23 cellular contexts compared by ENCODE assay signal in the genomic region with DNA sequence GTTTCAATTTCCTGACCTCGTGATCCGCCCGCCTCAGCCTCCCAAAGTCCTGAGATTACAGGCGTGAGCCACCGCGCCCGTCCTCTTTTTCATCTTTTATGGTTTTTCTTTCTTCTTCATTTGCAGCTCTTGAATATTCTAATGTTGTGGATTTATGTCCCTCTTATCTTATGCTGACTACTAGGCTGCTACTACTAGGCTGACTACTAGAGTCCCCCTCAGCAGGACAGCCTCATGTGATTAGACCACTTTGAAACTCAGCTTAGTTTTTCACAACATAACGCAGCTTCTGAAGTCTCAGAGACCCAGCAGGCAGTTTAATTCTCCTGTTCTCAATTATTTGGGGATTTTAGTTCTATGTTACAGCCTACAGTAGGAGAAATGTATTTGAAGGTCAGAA. TPM values are rescaled to one million over a fixed set of nuclear protein-coding genes. Genes with fewer than 3 reads are reported as not detected.
"Had no signal": no experiment of that assay in that cellular context is flagged by ENCODE, and none has a peak within 500 bp of the region (broad histone marks: within the 10 kb centered on the region; RNA-seq: fewer than 3 reads in every experiment).

No MANE protein-coding gene starts in this region.

- H3K4me3 Mint-ChIP-seq: activated CD4-positive, alpha-beta memory T cell treated with anti-CD3 and anti-CD28 coated beads for 36 hours; activated CD4-positive, alpha-beta T cell treated with anti-CD3 and anti-CD28 coated beads, Interleukin-2, amount 10 ng/mL, durations not matched to agents 7 days and 5 days; activated T-cell treated with anti-CD3 and anti-CD28 coated beads, Interleukin-2, amount 50 U/mL, for 72 hours; T-helper 17 cell; WTC11 had no signal

- H3K27me3 ChIP-seq: ascending aorta, body of pancreas had no signal

- DNase-seq: activated CD4-positive, alpha-beta memory T cell treated with anti-CD3 and anti-CD28 coated beads for 36 hours; activated CD4-positive, alpha-beta T cell treated with anti-CD3 and anti-CD28 coated beads, Interleukin-2, amount 10 ng/mL, durations not matched to agents 7 days and 5 days; activated CD8-positive, alpha-beta memory T cell treated with anti-CD3 and anti-CD28 coated beads, Interleukin-2, amount 50 U/mL, for 4 hours; activated naive CD4-positive, alpha-beta T cell treated with anti-CD3 and anti-CD28 coated beads, Interleukin-2, amount 50 U/mL, for 16 hours; activated T-cell treated with anti-CD3 and anti-CD28 coated beads, Interleukin-2, amount 50 U/mL, for 72 hours; amniotic stem cell; body of pancreas; Kasumi-1; KBM-7; NCI-H1105 treated with DMSO at 0.1 percent for 48 hours; NCI-H1436 treated with DMSO at 0.1 percent for 48 hours; NCI-H187; NCI-H2081; NCI-H446; NCI-H524; PC-3; SHP77 treated with DMSO at 0.1 percent for 48 hours; T-helper 17 cell; T-helper 9 cell had no signal

- H3K36me3 Mint-ChIP-seq: activated CD4-positive, alpha-beta memory T cell treated with anti-CD3 and anti-CD28 coated beads for 36 hours had no signal

- H3K4me1 ChIP-seq: ascending aorta, body of pancreas had no signal

- H3K9me3 ChIP-seq: ascending aorta, body of pancreas had no signal

- ATAC-seq: activated T-cell treated with anti-CD3 and anti-CD28 coated beads, Interleukin-2, amount 50 U/mL, for 72 hours; body of pancreas; PC-3; T-helper 17 cell; WTC11 had no signal

- H3K9me3 Mint-ChIP-seq: activated CD4-positive, alpha-beta memory T cell treated with anti-CD3 and anti-CD28 coated beads for 36 hours; activated CD4-positive, alpha-beta T cell treated with anti-CD3 and anti-CD28 coated beads, Interleukin-2, amount 10 ng/mL, durations not matched to agents 7 days and 5 days; activated T-cell treated with anti-CD3 and anti-CD28 coated beads, Interleukin-2, amount 50 U/mL, for 72 hours had no signal

- H3K4me3 ChIP-seq: ascending aorta, body of pancreas had no signal

- H3K36me3 ChIP-seq: ascending aorta had no signal

- H3K27ac Mint-ChIP-seq: activated CD4-positive, alpha-beta memory T cell treated with anti-CD3 and anti-CD28 coated beads for 36 hours; activated CD4-positive, alpha-beta T cell treated with anti-CD3 and anti-CD28 coated beads, Interleukin-2, amount 10 ng/mL, durations not matched to agents 7 days and 5 days; activated T-cell treated with anti-CD3 and anti-CD28 coated beads, Interleukin-2, amount 50 U/mL, for 72 hours; T-helper 17 cell; WTC11 had no signal

RNA-seq across cellular contexts. Expression of a gene that starts 0.9 kb away (rescaled TPM):
- total RNA-seq: activated CD4-positive, alpha-beta memory T cell treated with anti-CD3 and anti-CD28 coated beads for 36 hours; activated CD4-positive, alpha-beta T cell treated with anti-CD3 and anti-CD28 coated beads, Interleukin-2, amount 10 ng/mL, durations not matched to agents 7 days and 5 days; activated T-cell treated with anti-CD3 and anti-CD28 coated beads, Interleukin-2, amount 50 U/mL, for 72 hours; ascending aorta; bronchial epithelial cell; PC-3; SK-MEL-5; WTC11 had no signal

RNA-seq across cellular contexts. Expression of a gene that starts 28.3 kb away (rescaled TPM):
- total RNA-seq: activated CD4-positive, alpha-beta memory T cell treated with anti-CD3 and anti-CD28 coated beads for 36 hours; activated CD4-positive, alpha-beta T cell treated with anti-CD3 and anti-CD28 coated beads, Interleukin-2, amount 10 ng/mL, durations not matched to agents 7 days and 5 days; activated T-cell treated with anti-CD3 and anti-CD28 coated beads, Interleukin-2, amount 50 U/mL, for 72 hours; ascending aorta; body of pancreas; bronchial epithelial cell; PC-3; SK-MEL-5 had no signal
